Comparison of ENCODE assay signal across 11 cellular contexts in genomic region chr12:49961111-49961922, GRCh38. TPM values are rescaled to one million over a fixed set of nuclear protein-coding genes. Genes with fewer than 3 reads are reported as not detected.
DNase-seq lines count a peak whose midpoint lies in the region; ATAC-seq, FAIRE-seq and TF ChIP-seq lines count a peak whose summit lies in the region.
"Had no signal": no experiment of that assay in that cellular context is flagged by ENCODE, and none has a peak within 500 bp of the region (broad histone marks: within the 10 kb centered on the region; RNA-seq: fewer than 3 reads in every experiment).

AQP5 (plus strand) TSS chr12:49961872; CDS start chr12:49962018, 146 bp downstream.

- DNase-seq in stimulated activated naive CD8-positive, alpha-beta T cell treated with anti-CD3 and anti-CD28 coated beads, Interleukin-15, Interleukin-2, amounts not matched to agents 100 U/mL and 50 U/mL, for 24 hours, result no peak
- DNase-seq in dorsolateral prefrontal cortex (no peak), glomerular visceral epithelial cell (ENCODE audit: extremely low spot score) (no peak), GM19239 (ENCODE audit: insufficient read length, low spot score) (no peak), GM19238 (ENCODE audit: insufficient read length, low spot score) (no peak), prostate gland (ENCODE audit: low spot score) (no peak)
- DNase-seq: MM.1S had no signal

- H3K36me3 ChIP-seq in muscle layer of colon (ENCODE audit: insufficient read depth, low read length), result no peaks in the 10 kb centered on the region
- H3K36me3 ChIP-seq in prostate gland, result no peaks in the 10 kb centered on the region

- no peak for TF ChIP-seq POLR2A in prostate gland (IDR thresholded peaks at IDR 0.05)

- H3K27ac ChIP-seq in dorsolateral prefrontal cortex, result peak within 1 kb of the TSS in 3 of 59 donors; percentile 26 to 36 (median 35)
- H3K27ac ChIP-seq in muscle layer of colon (ENCODE audit: low read depth, low read length), result no peak within 1 kb of the TSS
- no peak within 1 kb of the TSS for H3K27ac ChIP-seq in prostate gland

- H3K27me3 ChIP-seq in dorsolateral prefrontal cortex (peaks cover 0 to 24% (median 8%) of the 10 kb centered on the region in 45 donors), muscle layer of colon (ENCODE audit: control insufficient read depth in 1 of 2, insufficient read depth in 2 of 2, low read length in 2 of 2) (peaks cover 43 to 50% of the 10 kb centered on the region in 2 donors), prostate gland (replicated peaks; ENCODE audit: insufficient read depth) (no peaks in the 10 kb centered on the region)

- H3K4me1 ChIP-seq in muscle layer of colon (ENCODE audit: insufficient read depth, low read length), result no peaks in the 10 kb centered on the region
- H3K4me1 ChIP-seq in prostate gland (replicated peaks), result peaks cover 3% of the 10 kb centered on the region

- no peak within 1 kb of the TSS for H3K27ac Mint-ChIP-seq in stimulated activated naive CD8-positive, alpha-beta T cell treated with anti-CD3 and anti-CD28 coated beads, Interleukin-15, Interleukin-2, amounts not matched to agents 100 ng/mL and 50 ng/mL, for 24 hours

- H3K4me3 ChIP-seq in dorsolateral prefrontal cortex (peak within 1 kb of the TSS; percentile 22 to 64 (median 49)), muscle layer of colon (ENCODE audit: low read depth in 1 of 2, low read length in 2 of 2) (peak within 1 kb of the TSS; percentile 32 to 35), prostate gland (peak within 1 kb of the TSS in 1 of 2 donors; percentile 25)

- H3K36me3 Mint-ChIP-seq in stimulated activated naive CD8-positive, alpha-beta T cell treated with anti-CD3 and anti-CD28 coated beads, Interleukin-15, Interleukin-2, amounts not matched to agents 100 ng/mL and 50 ng/mL, for 24 hours (ENCODE audit: low read depth), result no peaks in the 10 kb centered on the region

- no peak for ATAC-seq in stimulated activated naive CD8-positive, alpha-beta T cell treated with anti-CD3 and anti-CD28 coated beads, Interleukin-15, Interleukin-2, amounts not matched to agents 100 U/mL and 50 U/mL, for 24 hours

- TF ChIP-seq CTCF in dorsolateral prefrontal cortex (IDR thresholded peaks at IDR 0.05 in 54 of 56, conservative IDR thresholded peaks at IDR 0.05 in 2 of 56; ENCODE audit: low read depth in 1 of 56, partially characterized antibody in 56 of 56), result no peak
- TF ChIP-seq CTCF in prostate gland (IDR thresholded peaks at IDR 0.05), result no peak

- H3K4me3 Mint-ChIP-seq in stimulated activated naive CD8-positive, alpha-beta T cell treated with anti-CD3 and anti-CD28 coated beads, Interleukin-15, Interleukin-2, amounts not matched to agents 100 ng/mL and 50 ng/mL, for 24 hours, result peak within 1 kb of the TSS; percentile 31

- peaks cover 7% of the 10 kb centered on the region for H3K4me1 Mint-ChIP-seq in stimulated activated naive CD8-positive, alpha-beta T cell treated with anti-CD3 and anti-CD28 coated beads, Interleukin-15, Interleukin-2, amounts not matched to agents 100 ng/mL and 50 ng/mL, for 24 hours (ENCODE audit: low read depth)

- 5% methylated on average over 90 of the region's 111 CpGs for WGBS in prostate gland

- H3K9me3 ChIP-seq in muscle layer of colon (ENCODE audit: low read length) (no peaks in the 10 kb centered on the region), prostate gland (no peaks in the 10 kb centered on the region)

- FAIRE-seq in GM19239 (lab: Jason Lieb, UNC), result no peak
- FAIRE-seq: endometrium had no signal

- no peaks in the 10 kb centered on the region for H3K9me3 Mint-ChIP-seq in stimulated activated naive CD8-positive, alpha-beta T cell treated with anti-CD3 and anti-CD28 coated beads, Interleukin-15, Interleukin-2, amounts not matched to agents 100 ng/mL and 50 ng/mL, for 24 hours

- intact Hi-C loops in dorsolateral prefrontal cortex (cut with DNase I) (loop anchor here (5.0 to 10.0 kb wide), 3 partner anchors 94 to 213 kb away; no protein-coding TSS in a partner anchor), prostate gland (cut with DNase I) (no loop called here)

- no peak within 1 kb of the TSS for H3K9ac ChIP-seq in muscle layer of colon (ENCODE audit: low read length)

- H3K27me3 Mint-ChIP-seq in stimulated activated naive CD8-positive, alpha-beta T cell treated with anti-CD3 and anti-CD28 coated beads, Interleukin-15, Interleukin-2, amounts not matched to agents 100 ng/mL and 50 ng/mL, for 24 hours, result peaks cover 75% of the 10 kb centered on the region

RNA-seq across cellular contexts. Expression of gene AQP5, which starts in this region (rescaled TPM):
- 1 to 10 TPM in 46 of 120 experiments, under 1 TPM in 61, not detected in 13; 0.29 to 5.2 (median 0.92) TPM for total RNA-seq in dorsolateral prefrontal cortex
- total RNA-seq in prostate gland, result 10 to 100 TPM in 1 of 2 donors, 1 to 10 TPM in 1; 3.4 to 25.8 TPM
- total RNA-seq: Daoy had no signal
